18 cellular contexts compared by ENCODE assay signal in the genomic region with DNA sequence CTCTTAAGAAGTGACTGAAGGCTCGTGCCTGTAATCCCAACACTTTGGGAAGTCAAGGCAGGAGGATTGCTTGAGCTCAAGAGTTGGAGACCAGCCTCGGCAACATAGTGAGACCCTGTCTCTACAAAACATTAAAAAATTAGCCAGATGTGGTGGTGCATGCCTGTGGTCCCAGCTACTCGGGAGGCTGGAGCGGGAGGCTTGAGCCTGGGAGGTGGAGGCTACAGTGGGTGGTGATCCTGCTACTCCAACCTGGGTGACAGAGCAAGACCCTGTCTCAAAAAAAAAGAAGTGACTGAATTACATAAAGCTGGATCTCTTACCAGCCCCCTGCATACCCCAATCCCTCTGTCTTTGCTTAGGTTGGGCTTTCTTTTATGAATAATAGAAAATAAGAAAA. TPM values are rescaled to one million over a fixed set of nuclear protein-coding genes. Genes with fewer than 3 reads are reported as not detected.
"Had no signal": no experiment of that assay in that cellular context is flagged by ENCODE, and none has a peak within 500 bp of the region (broad histone marks: within the 10 kb centered on the region; RNA-seq: fewer than 3 reads in every experiment).

No MANE protein-coding gene starts in this region.

- H3K9me3 ChIP-seq: testis had no signal

- H3K4me3 ChIP-seq: lung, testis had no signal

- H3K27me3 ChIP-seq: testis had no signal

- ATAC-seq: activated CD8-positive, alpha-beta T cell treated with anti-CD3 and anti-CD28 coated beads, Interleukin-2, amount 10 ng/mL, durations not matched to agents 7 days and 5 days; effector memory CD8-positive, alpha-beta T cell; natural killer cell had no signal

- DNase-seq: activated CD4-positive, alpha-beta T cell treated with anti-CD3 and anti-CD28 coated beads for 4 hours; activated CD8-positive, alpha-beta T cell treated with anti-CD3 and anti-CD28 coated beads, Interleukin-2, amount 10 ng/mL, durations not matched to agents 7 days and 5 days; activated naive CD4-positive, alpha-beta T cell treated with Interleukin-2 at 50 U/mL for 16 hours; cortex of kidney; effector memory CD8-positive, alpha-beta T cell; left cardiac atrium; natural killer cell; stimulated activated CD4-positive, alpha-beta T cell treated with anti-CD3 and anti-CD28 coated beads, Interleukin-4, amount 100 ng/mL, for 1 hour; stimulated activated CD8-positive, alpha-beta memory T cell treated with anti-CD3 and anti-CD28 coated beads, Interleukin-4, amount 100 ng/mL, for 48 hours; T1000; testis had no signal

- H3K27ac ChIP-seq: testis had no signal

RNA-seq across cellular contexts. Expression of a gene that starts 58.1 kb away (rescaled TPM):
- total RNA-seq: activated CD8-positive, alpha-beta T cell treated with anti-CD3 and anti-CD28 coated beads, Interleukin-2, amount 10 ng/mL, durations not matched to agents 7 days and 5 days; activated T-helper 1 cell treated with anti-CD3 and anti-CD28 coated beads, Interleukin-12 subunit alpha, Interleukin-12 subunit beta, Interleukin-2, Interleukin-4 antibody, amounts not matched to agents 30 ng/mL and 10 ng/mL and 1 ng/mL, durations not matched to agents 14 hours and 24 hours and 36 hours; epithelial cell of proximal tubule; left cardiac atrium; lung; mucosa of gallbladder; natural killer cell; osteocyte; renal cortical epithelial cell; urinary bladder had no signal
- polyA plus RNA-seq: urinary bladder had no signal
